1 cellular context compared by ENCODE assay signal in genomic region chr1:55150880-55151582, GRCh38.
TF ChIP-seq lines count a peak whose summit lies in the region.

No MANE protein-coding gene starts in this region.

TF ChIP-seq in GM23338, 12 proteins besides CTCF, POLR2A, EP300 and RAD21 (continued from another document):
- TF ChIP-seq REST (IDR thresholded peaks at IDR 0.05; ENCODE audit: unreplicated experiment): no peak
